ENCODE assay signal across 8 cellular contexts in the genomic region with DNA sequence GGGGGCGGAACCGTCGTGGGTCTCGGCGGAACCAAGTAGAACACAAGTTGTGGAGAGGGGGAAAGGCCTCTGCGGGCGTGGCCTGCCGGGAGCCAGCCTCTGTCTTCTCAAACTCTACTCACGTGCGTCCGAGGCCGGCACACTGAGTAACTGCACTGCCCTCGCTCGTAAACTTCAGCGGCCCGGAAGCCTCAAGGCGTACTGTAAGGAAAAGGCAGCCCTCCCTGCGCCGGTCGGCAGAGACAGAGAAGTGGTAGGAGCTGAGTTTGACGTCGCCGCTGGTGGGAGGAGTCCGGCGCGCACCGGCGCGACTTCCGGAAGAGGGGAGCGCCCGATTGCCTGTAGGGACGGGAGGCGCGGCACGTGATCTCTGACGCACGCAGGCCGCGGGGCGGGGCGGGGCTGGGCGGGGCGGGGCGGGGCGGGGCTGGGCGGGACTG. TPM values are rescaled to one million over a fixed set of nuclear protein-coding genes. Genes with fewer than 3 reads are reported as not detected.
A peak's percentile ranks its signal among the peaks of the same experiment; 100 is the strongest.
DNase-seq lines count a peak whose midpoint lies in the region; ATAC-seq and TF ChIP-seq lines count a peak whose summit lies in the region.

A gene with protein sequence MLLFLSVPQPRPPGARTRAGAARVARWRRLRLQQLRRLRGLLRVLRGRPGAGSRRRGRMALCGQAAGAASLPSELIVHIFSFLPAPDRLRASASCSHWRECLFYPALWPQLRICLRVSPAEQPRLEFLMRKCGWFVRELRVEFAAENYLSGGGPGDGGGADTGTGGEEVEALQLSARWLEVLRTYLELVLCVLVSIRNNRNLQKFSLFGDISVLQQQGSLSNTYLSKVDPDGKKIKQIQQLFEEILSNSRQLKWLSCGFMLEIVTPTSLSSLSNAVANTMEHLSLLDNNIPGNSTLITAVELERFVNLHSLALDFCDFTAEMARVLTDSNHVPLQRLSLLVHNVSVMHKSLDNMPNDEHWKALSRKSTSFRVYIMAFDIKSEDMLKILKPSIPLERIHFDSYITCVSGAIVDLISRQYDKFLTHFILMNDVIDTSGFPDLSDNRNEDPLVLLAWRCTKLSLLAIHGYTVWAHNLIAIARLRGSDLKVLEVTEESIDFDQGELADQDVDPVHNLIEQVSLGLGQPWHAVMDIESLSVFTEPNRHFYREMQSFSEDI (minus strand): TSS at position 255 of the 440 bp plus-strand sequence. CDS start 271 bp downstream, outside the sequence.

- ATAC-seq in GM19328 (IDR thresholded peaks at IDR 0.05; ENCODE audit: unreplicated experiment) (peak; percentile 85), HG03469 (IDR thresholded peaks at IDR 0.05; ENCODE audit: unreplicated experiment) (peak; percentile 71), left colon (peak; percentile 87)

- DNase-seq in Ammon's horn (ENCODE audit: low spot score), result peak; percentile 98
- DNase-seq in NCI-H526 (lab: John Stamatoyannopoulos, UW), result peak; percentile 89 to 93
- peak; percentile 99 for DNase-seq in activated CD4-positive, alpha-beta T cell treated with anti-CD3 and anti-CD28 coated beads, Interleukin-2, amount 10 ng/mL, durations not matched to agents 24 days and 14 days
- peak; percentile 96 for DNase-seq in colonic mucosa
- DNase-seq in left colon, result peak; percentile 97
- peak; percentile 93 for DNase-seq in stimulated activated CD4-positive, alpha-beta T cell treated with anti-CD3 and anti-CD28 coated beads, Interleukin-1b, Interleukin-23, amount 100 ng/mL, for 4 hours (ENCODE audit: low read depth in 2 of 2)

- H3K27ac ChIP-seq in colonic mucosa, result peak within 1 kb of the TSS; percentile 96

- H3K36me3 ChIP-seq in colonic mucosa, result no peaks in the 10 kb centered on the region

- H3K9me3 ChIP-seq in colonic mucosa, result no peaks in the 10 kb centered on the region

- H3K36me3 Mint-ChIP-seq in activated CD4-positive, alpha-beta T cell treated with anti-CD3 and anti-CD28 coated beads, Interleukin-2, amount 10 ng/mL, durations not matched to agents 24 days and 14 days (ENCODE audit: low read depth), result peaks cover 2% of the 10 kb centered on the region

- peak within 1 kb of the TSS; percentile 98 for H3K4me3 Mint-ChIP-seq in activated CD4-positive, alpha-beta T cell treated with anti-CD3 and anti-CD28 coated beads, Interleukin-2, amount 10 ng/mL, durations not matched to agents 24 days and 14 days

- peak within 1 kb of the TSS; percentile 88 to 93 for H3K9ac ChIP-seq in colonic mucosa (ENCODE audit: low read depth in 2 of 2, low read length in 2 of 2)

- TF ChIP-seq CTCF in colonic mucosa (IDR thresholded peaks at IDR 0.05), result no peak

- no peaks in the 10 kb centered on the region for H3K4me1 ChIP-seq in colonic mucosa

- H3K4me3 ChIP-seq in colonic mucosa, result peak within 1 kb of the TSS; percentile 96

- H3K9me3 Mint-ChIP-seq in activated CD4-positive, alpha-beta T cell treated with anti-CD3 and anti-CD28 coated beads, Interleukin-2, amount 10 ng/mL, durations not matched to agents 24 days and 14 days, result no peaks in the 10 kb centered on the region

- no peaks in the 10 kb centered on the region for H3K27me3 Mint-ChIP-seq in activated CD4-positive, alpha-beta T cell treated with anti-CD3 and anti-CD28 coated beads, Interleukin-2, amount 10 ng/mL, durations not matched to agents 24 days and 14 days

- peak within 1 kb of the TSS; percentile 100 for H3K27ac Mint-ChIP-seq in activated CD4-positive, alpha-beta T cell treated with anti-CD3 and anti-CD28 coated beads, Interleukin-2, amount 10 ng/mL, durations not matched to agents 24 days and 14 days

- peaks cover 32% of the 10 kb centered on the region for H3K4me1 Mint-ChIP-seq in activated CD4-positive, alpha-beta T cell treated with anti-CD3 and anti-CD28 coated beads, Interleukin-2, amount 10 ng/mL, durations not matched to agents 24 days and 14 days

- intact Hi-C loops in activated CD4-positive, alpha-beta T cell treated with anti-CD3 and anti-CD28 coated beads, Interleukin-2, amount 10 ng/mL, durations not matched to agents 24 days and 14 days (cut with micrococcal nuclease), result loop anchor here (1.0 to 2.0 kb wide), 7 partner anchors 14 to 329 kb away; a partner anchor contains a TSS
- intact Hi-C loops in colonic mucosa (cut with DNase I) (loop anchor here (5.0 kb wide), 2 partner anchors 165 to 265 kb away; no protein-coding TSS in a partner anchor), left colon (cut with DNase I, micrococcal nuclease) (no loop called here)

- no peaks in the 10 kb centered on the region for H3K27me3 ChIP-seq in colonic mucosa

RNA-seq across cellular contexts. Expression of the gene that starts here (rescaled TPM):
- total RNA-seq in activated CD4-positive, alpha-beta T cell treated with anti-CD3 and anti-CD28 coated beads, Interleukin-2, amount 10 ng/mL, durations not matched to agents 24 days and 14 days, result 17.9 and 18.9 TPM in 2 replicates
- 10 to 100 TPM; 10.6 to 11.1 TPM for total RNA-seq in colonic mucosa
- total RNA-seq in left colon, result 1 to 10 TPM; 6.9 to 9.3 TPM

Comparison
In these comparisons a context has a peak if more than half of its experiments do, and no peak if none do; other contexts are left out.
1. Peak in every context shown above with its lines: DNase-seq, ATAC-seq, H3K4me3 ChIP-seq and H3K27ac ChIP-seq.
2. intact Hi-C loops: an anchor here in activated CD4-positive, alpha-beta T cell treated with anti-CD3 and anti-CD28 coated beads, Interleukin-2, amount 10 ng/mL, durations not matched to agents 24 days and 14 days (1.0 to 2.0 kb wide) and colonic mucosa (5.0 kb wide); none called in left colon.